ENCODE assay signal across 1 cellular context in the genomic region with DNA sequence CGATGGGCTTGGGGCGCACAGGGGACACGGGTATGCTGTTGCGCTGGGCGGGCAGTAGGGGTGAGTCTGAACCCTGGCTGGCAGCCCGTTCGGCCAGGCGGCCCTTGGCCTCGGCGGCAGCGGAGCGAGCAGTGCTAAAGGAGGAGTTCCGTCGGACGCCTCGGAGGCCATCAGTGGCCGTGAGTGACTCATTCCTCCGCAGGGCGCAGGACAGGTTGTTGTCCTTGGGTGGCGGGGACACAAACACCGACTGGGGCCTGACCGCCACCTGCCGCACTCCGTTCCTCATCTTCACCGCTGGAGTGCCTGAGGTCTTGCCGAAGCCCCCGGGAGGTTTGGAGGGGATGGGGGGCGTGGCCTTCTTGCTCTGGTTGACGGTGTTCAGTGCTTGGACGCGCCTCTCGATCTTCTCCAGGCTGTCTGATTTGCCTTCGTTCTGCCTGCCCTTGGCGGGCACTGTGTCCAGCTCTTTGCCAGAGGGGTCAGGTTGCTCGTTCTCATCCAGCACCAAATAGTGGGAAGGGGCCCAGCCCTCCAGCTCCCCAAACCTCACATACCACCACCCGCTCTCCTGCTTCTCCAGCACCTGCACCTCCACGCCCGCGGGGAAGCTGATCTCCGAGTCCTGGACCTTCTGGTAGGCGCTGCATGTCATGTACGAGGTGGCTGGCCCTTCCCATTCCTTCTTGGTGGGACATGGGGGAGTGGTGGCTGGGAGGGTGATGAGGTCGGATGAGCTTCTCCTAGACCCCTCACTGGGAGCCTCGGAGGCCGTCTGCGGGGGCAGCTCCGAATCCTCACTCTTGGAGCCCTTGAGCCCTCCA.
TF ChIP-seq lines count a peak whose summit lies in the region.

No MANE protein-coding gene starts in this region.

TF ChIP-seq in H1, 55 proteins besides CTCF, POLR2A, EP300 and RAD21:
- TF ChIP-seq CEBPB (IDR thresholded peaks at IDR 0.05; ENCODE audit: low read depth, low read length), result no peak
- TF ChIP-seq HDAC6 (IDR thresholded peaks at IDR 0.05; ENCODE audit: low read depth, low read length), result no peak
- TF ChIP-seq GABPA (IDR thresholded peaks at IDR 0.05; ENCODE audit: borderline replicate concordance, insufficient read depth, low read length), result no peak
- no peak for TF ChIP-seq TBP (IDR thresholded peaks at IDR 0.05; ENCODE audit: low read depth, low read length)
- no peak for TF ChIP-seq ZNF274 (IDR thresholded peaks at IDR 0.05; ENCODE audit: borderline replicate concordance, extremely low read depth, low read length)
- no peak for TF ChIP-seq SAP30 (IDR thresholded peaks at IDR 0.05; ENCODE audit: insufficient read depth, insufficient replicate concordance, low read length)
- TF ChIP-seq RFX5 (IDR thresholded peaks at IDR 0.05; ENCODE audit: borderline replicate concordance, low read depth, low read length), result no peak
- TF ChIP-seq SIX5 (IDR thresholded peaks at IDR 0.05; ENCODE audit: low read depth, low read length), result no peak
- no peak for TF ChIP-seq NANOG (IDR thresholded peaks at IDR 0.05; ENCODE audit: insufficient read depth, low read depth, low read length, poor library complexity, severe bottlenecking)
- TF ChIP-seq, protein P1, sequence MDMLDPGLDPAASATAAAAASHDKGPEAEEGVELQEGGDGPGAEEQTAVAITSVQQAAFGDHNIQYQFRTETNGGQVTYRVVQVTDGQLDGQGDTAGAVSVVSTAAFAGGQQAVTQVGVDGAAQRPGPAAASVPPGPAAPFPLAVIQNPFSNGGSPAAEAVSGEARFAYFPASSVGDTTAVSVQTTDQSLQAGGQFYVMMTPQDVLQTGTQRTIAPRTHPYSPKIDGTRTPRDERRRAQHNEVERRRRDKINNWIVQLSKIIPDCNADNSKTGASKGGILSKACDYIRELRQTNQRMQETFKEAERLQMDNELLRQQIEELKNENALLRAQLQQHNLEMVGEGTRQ (IDR thresholded peaks at IDR 0.05; ENCODE audit: low read length), result no peak
- TF ChIP-seq CBX5 (IDR thresholded peaks at IDR 0.05; ENCODE audit: low read depth, low read length), result no peak
- TF ChIP-seq KDM5A (IDR thresholded peaks at IDR 0.05; ENCODE audit: low read length), result no peak
- TF ChIP-seq, protein P2, sequence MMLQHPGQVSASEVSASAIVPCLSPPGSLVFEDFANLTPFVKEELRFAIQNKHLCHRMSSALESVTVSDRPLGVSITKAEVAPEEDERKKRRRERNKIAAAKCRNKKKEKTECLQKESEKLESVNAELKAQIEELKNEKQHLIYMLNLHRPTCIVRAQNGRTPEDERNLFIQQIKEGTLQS (IDR thresholded peaks at IDR 0.05; ENCODE audit: insufficient read depth, low read depth, low read length), result no peak
- no peak for TF ChIP-seq SP2 (IDR thresholded peaks at IDR 0.05; ENCODE audit: low read length)
- TF ChIP-seq TEAD4 (IDR thresholded peaks at IDR 0.05; ENCODE audit: low read depth, low read length), result no peak
- no peak for TF ChIP-seq TCF12 (IDR thresholded peaks at IDR 0.05; ENCODE audit: low read depth, low read length)
- TF ChIP-seq EZH2 (IDR thresholded peaks at IDR 0.05; ENCODE audit: low read depth, low read length, severe bottlenecking), result no peak
TF ChIP-seq in H1: peak in this region for 0.
